Comparison of ENCODE assay signal across 8 cellular contexts in the genomic region with DNA sequence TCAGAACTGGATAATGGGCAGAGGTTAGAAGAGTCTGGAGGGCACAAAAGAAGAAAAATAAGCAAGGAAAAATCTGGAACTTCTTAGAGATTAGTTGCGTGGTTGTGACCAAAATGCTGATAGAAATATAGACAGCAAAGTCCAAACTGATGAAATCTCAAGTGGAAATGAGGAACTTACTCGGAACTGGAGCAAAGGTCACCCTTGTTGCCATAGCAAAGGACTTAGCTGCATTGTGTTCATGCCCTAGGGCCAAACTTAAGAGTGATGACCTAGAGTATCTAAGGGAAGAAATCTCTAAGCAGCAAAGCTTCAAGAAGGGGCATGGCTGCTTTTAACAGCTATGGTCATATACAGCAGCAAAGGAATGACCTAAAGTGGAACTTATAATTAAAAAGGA.
DNase-seq lines count a peak whose midpoint lies in the region; ATAC-seq and TF ChIP-seq lines count a peak whose summit lies in the region.
"Had no signal": no experiment of that assay in that cellular context is flagged by ENCODE, and none has a peak within 500 bp of the region (broad histone marks: within the 10 kb centered on the region; RNA-seq: fewer than 3 reads in every experiment).

No MANE protein-coding gene starts in this region.

- peak overlapping the region; percentile 69 for H3K27ac Mint-ChIP-seq in progenitor cell of endocrine pancreas

- peak; percentile 30 to 54 for DNase-seq in SJCRH30
- peak; percentile 86 for DNase-seq in fibroblast of gingiva (ENCODE audit: low read depth)
- DNase-seq in progenitor cell of endocrine pancreas (ENCODE audit: low spot score, unreplicated experiment) = no peak
- no peak for DNase-seq in HK-2 (ENCODE audit: unreplicated experiment)
- DNase-seq in epidermal melanocyte (ENCODE audit: insufficient read length, low spot score) = no peak
- DNase-seq in cerebellar cortex (ENCODE audit: low spot score) = no peak
- DNase-seq: activated CD4-positive, alpha-beta T cell treated with anti-CD3 and anti-CD28 coated beads for 48 hours had no signal

- no peaks in the 10 kb centered on the region for H3K36me3 Mint-ChIP-seq in progenitor cell of endocrine pancreas (ENCODE audit: insufficient read depth)

- peaks cover 3% of the 10 kb centered on the region for H3K9me3 Mint-ChIP-seq in progenitor cell of endocrine pancreas (ENCODE audit: low read depth)

- H3K4me1 ChIP-seq in SJCRH30 = peaks cover 33% of the 10 kb centered on the region

- no peak overlapping the region for H3K4me3 ChIP-seq in SJCRH30

- no peak overlapping the region for H3K4me3 Mint-ChIP-seq in progenitor cell of endocrine pancreas (ENCODE audit: low read depth)

- no peaks in the 10 kb centered on the region for H3K36me3 ChIP-seq in SJCRH30

- no peaks in the 10 kb centered on the region for H3K27me3 Mint-ChIP-seq in progenitor cell of endocrine pancreas

- ATAC-seq in GM18867 (IDR thresholded peaks at IDR 0.05; ENCODE audit: unreplicated experiment) = peak; percentile 76

- no peaks in the 10 kb centered on the region for H3K27me3 ChIP-seq in SJCRH30

- H3K4me1 Mint-ChIP-seq in progenitor cell of endocrine pancreas (ENCODE audit: low read depth) = peaks cover 12% of the 10 kb centered on the region

- no peak for TF ChIP-seq CTCF in progenitor cell of endocrine pancreas (IDR thresholded peaks at IDR 0.05; ENCODE audit: unreplicated experiment)

- H3K27ac ChIP-seq in SJCRH30 = peak overlapping the region; percentile 75

- H3K9me3 ChIP-seq in SJCRH30 (replicated peaks) = no peaks in the 10 kb centered on the region

Comparison
In these comparisons a context has a peak if more than half of its experiments do, and no peak if none do; other contexts are left out.
1. DNase-seq: peak in SJCRH30 (2 of 2) and fibroblast of gingiva (single experiment); none in progenitor cell of endocrine pancreas (single experiment), HK-2 (single experiment), epidermal melanocyte (single experiment) and cerebellar cortex (single experiment).